Comparison of ENCODE assay signal across 8 cellular contexts in genomic region chr2:72148975-72149555, GRCh38. TPM values are rescaled to one million over a fixed set of nuclear protein-coding genes. Genes with fewer than 3 reads are reported as not detected.
A peak's percentile ranks its signal among the peaks of the same experiment; 100 is the strongest.
DNase-seq lines count a peak whose midpoint lies in the region; ATAC-seq lines count a peak whose summit lies in the region.

No MANE protein-coding gene starts in this region.

- H3K27me3 ChIP-seq in iPS-20b (ENCODE audit: insufficient read depth, low read length) (peaks cover 90% of the 10 kb centered on the region), skeletal muscle satellite cell (ENCODE audit: control insufficient read depth, insufficient read depth, low read length) (peaks cover 71% of the 10 kb centered on the region)

- H3K9me3 ChIP-seq in iPS-20b (ENCODE audit: insufficient read depth, low read depth, low read length): peaks cover 7% of the 10 kb centered on the region; the same call in 1 of the 2 replicates
- H3K9me3 ChIP-seq in skeletal muscle satellite cell (replicated peaks; ENCODE audit: low read length): peaks cover 5% of the 10 kb centered on the region

- peak; percentile 58 for DNase-seq in Daoy (ENCODE audit: low read depth)
- DNase-seq in NCI-H1930 (lab: John Stamatoyannopoulos, UW): peak; percentile 29 to 37
- DNase-seq in astrocyte of the hippocampus (ENCODE audit: low read depth, low spot score): peak; percentile 66

- H3K4me3 ChIP-seq in iPS-20b (ENCODE audit: low read length): peak overlapping the region; percentile 61
- H3K4me3 ChIP-seq in skeletal muscle satellite cell (ENCODE audit: low read length): peak overlapping the region; percentile 76

- H3K4me2 ChIP-seq in skeletal muscle satellite cell (ENCODE audit: low read length): peak overlapping the region; percentile 98

- H3K27ac ChIP-seq in iPS-20b (ENCODE audit: low read length): no peak overlapping the region

- H3K9ac ChIP-seq in iPS-20b (ENCODE audit: low read depth, low read length) (no peak overlapping the region), skeletal muscle satellite cell (ENCODE audit: low read depth, low read length) (no peak overlapping the region)

- no peaks in the 10 kb centered on the region for H3K36me3 ChIP-seq in iPS-20b (ENCODE audit: insufficient read depth, low read depth, low read length)
- H3K36me3 ChIP-seq in skeletal muscle satellite cell (ENCODE audit: insufficient read depth, low read length): no peaks in the 10 kb centered on the region

- ATAC-seq in GM18867 (IDR thresholded peaks at IDR 0.05; ENCODE audit: unreplicated experiment) (no peak), HG02798 (IDR thresholded peaks at IDR 0.05; ENCODE audit: poor library complexity, unreplicated experiment) (no peak), HG02763 (IDR thresholded peaks at IDR 0.05; ENCODE audit: unreplicated experiment) (no peak)

- peaks cover 9% of the 10 kb centered on the region; the same call in 1 of the 2 replicates for H3K4me1 ChIP-seq in iPS-20b (ENCODE audit: insufficient read depth, low read length)
- H3K4me1 ChIP-seq in skeletal muscle satellite cell (ENCODE audit: control insufficient read depth, insufficient read depth, low read length): peaks cover 38% of the 10 kb centered on the region

RNA-seq across cellular contexts. Expression of gene CYP26B1, which starts 1.4 kb away (rescaled TPM):
- 1.9 and 3.7 TPM in 2 replicates for total RNA-seq in Daoy (2014; rRNA removed; shearing (Covaris generic))
- 1.0 and 5.7 TPM in 2 replicates for total RNA-seq in skeletal muscle satellite cell (2012; rRNA removed)
